Comparison of ENCODE assay signal across 12 cellular contexts in the genomic region with DNA sequence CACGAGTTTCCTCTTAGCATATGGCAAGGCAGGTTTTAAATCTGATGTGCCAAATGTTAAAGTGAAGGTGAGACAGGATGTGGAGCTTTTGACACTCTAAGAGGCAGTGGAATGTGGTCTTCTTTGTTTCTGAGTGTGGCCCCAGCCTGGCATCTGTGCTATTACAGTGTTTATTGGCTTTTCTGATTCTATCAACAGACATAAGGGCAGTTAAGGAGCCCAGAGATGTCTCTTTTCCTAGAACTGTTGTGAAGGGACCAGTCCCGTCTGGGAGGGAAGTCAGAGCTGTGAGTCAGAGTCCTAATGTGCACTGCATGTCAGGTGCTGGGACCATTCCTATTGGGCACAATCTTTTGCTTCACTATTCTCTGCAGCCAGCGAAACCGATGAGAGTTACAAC. TPM values are rescaled to one million over a fixed set of nuclear protein-coding genes. Genes with fewer than 3 reads are reported as not detected.
DNase-seq lines count a peak whose midpoint lies in the region; ATAC-seq and TF ChIP-seq lines count a peak whose summit lies in the region.
"Had no signal": no experiment of that assay in that cellular context is flagged by ENCODE, and none has a peak within 500 bp of the region (broad histone marks: within the 10 kb centered on the region; RNA-seq: fewer than 3 reads in every experiment).

No MANE protein-coding gene starts in this region.

- no peaks in the 10 kb centered on the region for H3K9me3 Mint-ChIP-seq in activated naive CD8-positive, alpha-beta T cell treated with anti-CD3 and anti-CD28 coated beads for 36 hours
- no peaks in the 10 kb centered on the region for H3K9me3 Mint-ChIP-seq in activated naive CD4-positive, alpha-beta T cell treated with anti-CD3 and anti-CD28 coated beads, Interleukin-2, amount 50 U/mL, for 72 hours
- H3K9me3 Mint-ChIP-seq: IgD-negative memory B cell had no signal

- H3K4me3 Mint-ChIP-seq in activated naive CD8-positive, alpha-beta T cell treated with anti-CD3 and anti-CD28 coated beads for 36 hours = no peak overlapping the region
- H3K4me3 Mint-ChIP-seq: B cell, IgD-negative memory B cell had no signal

- in situ Hi-C loops in ACHN (cut with HindIII; ENCODE audit: low pct_ligation_motif_present, low pct_unique_long_range_greater_than_20kb, low sequenced_read_pairs) = no loop called here

- TF ChIP-seq CTCF in upper lobe of right lung (IDR thresholded peaks at IDR 0.05) = no peak

- no peak overlapping the region for H3K4me3 ChIP-seq in upper lobe of right lung

- H3K36me3 Mint-ChIP-seq in activated naive CD8-positive, alpha-beta T cell treated with anti-CD3 and anti-CD28 coated beads for 36 hours = peaks cover 22% of the 10 kb centered on the region
- peaks cover 10 to 11% of the 10 kb centered on the region in 2 donors for H3K36me3 Mint-ChIP-seq in activated naive CD4-positive, alpha-beta T cell treated with anti-CD3 and anti-CD28 coated beads, Interleukin-2, amount 50 U/mL, for 72 hours

- H3K36me3 ChIP-seq in upper lobe of right lung = peaks cover 8% of the 10 kb centered on the region

- no peaks in the 10 kb centered on the region for H3K27me3 ChIP-seq in upper lobe of right lung

- intact Hi-C loops in upper lobe of right lung (cut with DNase I) = no loop called here

- no peaks in the 10 kb centered on the region for H3K4me1 ChIP-seq in upper lobe of right lung

- H3K27me3 Mint-ChIP-seq in activated naive CD8-positive, alpha-beta T cell treated with anti-CD3 and anti-CD28 coated beads for 36 hours = no peaks in the 10 kb centered on the region
- H3K27me3 Mint-ChIP-seq: B cell, IgD-negative memory B cell had no signal

- H3K27ac ChIP-seq in upper lobe of right lung = no peak overlapping the region

- H3K27ac Mint-ChIP-seq in activated naive CD8-positive, alpha-beta T cell treated with anti-CD3 and anti-CD28 coated beads for 36 hours = peak overlapping the region; percentile 57
- peak overlapping the region in 1 of 2 donors; percentile 32 for H3K27ac Mint-ChIP-seq in activated naive CD4-positive, alpha-beta T cell treated with anti-CD3 and anti-CD28 coated beads, Interleukin-2, amount 50 U/mL, for 72 hours
- H3K27ac Mint-ChIP-seq: B cell, IgD-negative memory B cell had no signal

- DNase-seq in ACHN (peak; percentile 49), HT1080 (ENCODE audit: low read depth) (peak; percentile 1), iris pigment epithelial cell (ENCODE audit: low read depth) (peak; percentile 33), NCI-H1417 treated with DMSO at 0.1 percent for 48 hours (lab: John Stamatoyannopoulos, UW) (no peak), upper lobe of right lung (no peak)
- no peak for DNase-seq in activated naive CD8-positive, alpha-beta T cell treated with anti-CD3 and anti-CD28 coated beads for 36 hours
- DNase-seq in NK-92 treated with Interleukin-12 subunit alpha and Interleukin-12 subunit beta, amount 100 ng/mL, for 24 hours (lab: John Stamatoyannopoulos, UW) = no peak
- DNase-seq in activated naive CD4-positive, alpha-beta T cell treated with anti-CD3 and anti-CD28 coated beads, Interleukin-2, amount 50 U/mL, for 72 hours (ENCODE audit: low spot score in 2 of 2) = no peak
- DNase-seq: NCI-H2081, PC-3 had no signal

- peaks cover 16% of the 10 kb centered on the region for H3K4me1 Mint-ChIP-seq in activated naive CD8-positive, alpha-beta T cell treated with anti-CD3 and anti-CD28 coated beads for 36 hours

- ATAC-seq in activated naive CD4-positive, alpha-beta T cell treated with anti-CD3 and anti-CD28 coated beads, Interleukin-2, amount 50 U/mL, for 72 hours = no peak
- ATAC-seq in upper lobe of right lung = no peak
- ATAC-seq: PC-3 had no signal

- H3K9me3 ChIP-seq in upper lobe of right lung = no peaks in the 10 kb centered on the region

RNA-seq across cellular contexts. Expression of gene TRUB1, which starts 32.5 kb away (rescaled TPM):
- 17.6 and 26.9 TPM in 2 replicates for total RNA-seq in HT1080 (2014; rRNA removed; shearing (Covaris generic))
- 24.3 and 28.9 TPM in 2 replicates for polyA plus RNA-seq in HT1080 (2015; cell fraction: cytosol; rRNA removed)
- 23.1 and 24.2 TPM in 2 replicates for polyA plus RNA-seq in HT1080 (2015; cell fraction: nucleus; rRNA removed)
- total RNA-seq in activated naive CD8-positive, alpha-beta T cell treated with anti-CD3 and anti-CD28 coated beads for 36 hours = 10 to 100 TPM; 17.1 to 18.5 TPM
- 10 to 100 TPM; 10.6 to 18.9 TPM for total RNA-seq in activated naive CD4-positive, alpha-beta T cell treated with anti-CD3 and anti-CD28 coated beads, Interleukin-2, amount 50 U/mL, for 72 hours
- 11.3 TPM for total RNA-seq in upper lobe of right lung

Comparison
In these comparisons a context has a peak if more than half of its experiments do, and no peak if none do; other contexts are left out.
1. DNase-seq: peak in ACHN (single experiment), HT1080 (single experiment) and iris pigment epithelial cell (single experiment); none in activated naive CD8-positive, alpha-beta T cell treated with anti-CD3 and anti-CD28 coated beads for 36 hours (single experiment), NCI-H1417 treated with DMSO at 0.1 percent for 48 hours (single experiment), NK-92 treated with Interleukin-12 subunit alpha and Interleukin-12 subunit beta, amount 100 ng/mL, for 24 hours (single experiment), activated naive CD4-positive, alpha-beta T cell treated with anti-CD3 and anti-CD28 coated beads, Interleukin-2, amount 50 U/mL, for 72 hours (0 of 2) and upper lobe of right lung (single experiment).